1 cellular context compared by ENCODE assay signal in genomic region chr6:33195304-33196022, GRCh38.
A peak's percentile ranks its signal among the peaks of the same experiment; 100 is the strongest.
TF ChIP-seq lines count a peak whose summit lies in the region.

No MANE protein-coding gene starts in this region.

TF ChIP-seq in liver, 16 proteins besides CTCF, POLR2A, EP300 and RAD21 (continued from another document):
- TF ChIP-seq JUND (IDR thresholded peaks at IDR 0.05) (no peak), HNF4A (conservative IDR thresholded peaks at IDR 0.05) (peak; percentile 21 to 46), GABPA (IDR thresholded peaks at IDR 0.05 in 1 of 2, conservative IDR thresholded peaks at IDR 0.05 in 1 of 2) (no peak), NR2F2 (IDR thresholded peaks at IDR 0.05) (peak; percentile 84)
